ENCODE assay signal across 7 cellular contexts in genomic region chr2:200765139-200765951, GRCh38. TPM values are rescaled to one million over a fixed set of nuclear protein-coding genes. Genes with fewer than 3 reads are reported as not detected.
DNase-seq lines count a peak whose midpoint lies in the region; ATAC-seq, FAIRE-seq and TF ChIP-seq lines count a peak whose summit lies in the region.

No MANE protein-coding gene starts in this region.

- H3K4me3 ChIP-seq in RWPE2 (ENCODE audit: severe bottlenecking), result no peak overlapping the region

- no peaks in the 10 kb centered on the region for H3K27me3 ChIP-seq in RWPE2 (ENCODE audit: insufficient read depth, poor library complexity, severe bottlenecking)

- DNase-seq in H54 (ENCODE audit: insufficient read length, low spot score) (no peak), RWPE2 (ENCODE audit: low spot score) (peak; percentile 81), dermis blood vessel endothelial cell (peak; percentile 91), D721Med (ENCODE audit: insufficient read length, low spot score) (no peak), NCI-H2081 (lab: John Stamatoyannopoulos, UW) (no peak)
- peak; percentile 10 for DNase-seq in stimulated activated CD4-positive, alpha-beta T cell treated with anti-CD3 and anti-CD28 coated beads, Interleukin-12 subunit alpha, Interleukin-12 subunit beta, amount 100 ng/mL, for 4 hours

- peaks cover 64% of the 10 kb centered on the region for H3K4me1 ChIP-seq in RWPE2 (ENCODE audit: insufficient read depth, poor library complexity, severe bottlenecking)

- peak; percentile 84 for ATAC-seq in RWPE2 (ENCODE audit: low read depth)
- no peak for ATAC-seq in GM18861 (IDR thresholded peaks at IDR 0.05; ENCODE audit: unreplicated experiment)

- no peaks in the 10 kb centered on the region for H3K36me3 ChIP-seq in RWPE2 (ENCODE audit: low read depth)

- TF ChIP-seq CTCF in RWPE2 (IDR thresholded peaks at IDR 0.05; ENCODE audit: poor library complexity, severe bottlenecking) (peak; percentile 7), D721Med (IDR thresholded peaks at IDR 0.05; ENCODE audit: insufficient read depth, missing control alignments) (no peak)

- H3K27ac ChIP-seq in RWPE2 (ENCODE audit: poor library complexity, severe bottlenecking), result peak overlapping the region; percentile 96

- no peak for TF ChIP-seq POLR2A in H54 (IDR thresholded peaks at IDR 0.05; ENCODE audit: low read depth, low read length)

- FAIRE-seq in H54 (lab: Jason Lieb, UNC) (peak; percentile 70), D721Med (lab: Jason Lieb, UNC) (no peak)

- no peaks in the 10 kb centered on the region for H3K9me3 ChIP-seq in RWPE2 (ENCODE audit: severe bottlenecking)

RNA-seq across cellular contexts. Expression of gene BZW1, which starts 46.4 kb away (rescaled TPM):
- total RNA-seq in dermis blood vessel endothelial cell, result 510 and 784 TPM in 2 replicates

Comparison
In these comparisons a context has a peak if more than half of its experiments do, and no peak if none do; other contexts are left out.
1. DNase-seq: peak in RWPE2 (single experiment), dermis blood vessel endothelial cell (single experiment) and stimulated activated CD4-positive, alpha-beta T cell treated with anti-CD3 and anti-CD28 coated beads, Interleukin-12 subunit alpha, Interleukin-12 subunit beta, amount 100 ng/mL, for 4 hours (single experiment); none in H54 (single experiment), D721Med (single experiment) and NCI-H2081 (0 of 2).